In genomic region chr9:127102788-127103187, GRCh38 we compare ENCODE assay signal across 1 cellular context.
TF ChIP-seq lines count a peak whose summit lies in the region.

No MANE protein-coding gene starts in this region.

TF ChIP-seq in IMR-90, 13 proteins besides CTCF, POLR2A, EP300 and RAD21:
- TF ChIP-seq RFX5 (IDR thresholded peaks at IDR 0.05; ENCODE audit: low read depth, low read length) (no peak), USF2 (IDR thresholded peaks at IDR 0.05; ENCODE audit: low read depth, low read length) (no peak), MAZ (IDR thresholded peaks at IDR 0.05; ENCODE audit: borderline replicate concordance, low read depth, low read length) (no peak), RCOR1 (IDR thresholded peaks at IDR 0.05; ENCODE audit: insufficient replicate concordance, low read length) (no peak), CEBPB (IDR thresholded peaks at IDR 0.05; ENCODE audit: low read depth, low read length) (no peak), SMC3 (IDR thresholded peaks at IDR 0.05; ENCODE audit: low read depth, low read length) (no peak), CHD1 (IDR thresholded peaks at IDR 0.05; ENCODE audit: low read depth, low read length) (no peak), NFE2L2 (IDR thresholded peaks at IDR 0.05; ENCODE audit: low read depth, low read length) (no peak), BHLHE40 (IDR thresholded peaks at IDR 0.05; ENCODE audit: low read depth, low read length) (no peak)
TF ChIP-seq in IMR-90: peak in this region for 0.
